ENCODE assay signal across 9 cellular contexts in the genomic region with DNA sequence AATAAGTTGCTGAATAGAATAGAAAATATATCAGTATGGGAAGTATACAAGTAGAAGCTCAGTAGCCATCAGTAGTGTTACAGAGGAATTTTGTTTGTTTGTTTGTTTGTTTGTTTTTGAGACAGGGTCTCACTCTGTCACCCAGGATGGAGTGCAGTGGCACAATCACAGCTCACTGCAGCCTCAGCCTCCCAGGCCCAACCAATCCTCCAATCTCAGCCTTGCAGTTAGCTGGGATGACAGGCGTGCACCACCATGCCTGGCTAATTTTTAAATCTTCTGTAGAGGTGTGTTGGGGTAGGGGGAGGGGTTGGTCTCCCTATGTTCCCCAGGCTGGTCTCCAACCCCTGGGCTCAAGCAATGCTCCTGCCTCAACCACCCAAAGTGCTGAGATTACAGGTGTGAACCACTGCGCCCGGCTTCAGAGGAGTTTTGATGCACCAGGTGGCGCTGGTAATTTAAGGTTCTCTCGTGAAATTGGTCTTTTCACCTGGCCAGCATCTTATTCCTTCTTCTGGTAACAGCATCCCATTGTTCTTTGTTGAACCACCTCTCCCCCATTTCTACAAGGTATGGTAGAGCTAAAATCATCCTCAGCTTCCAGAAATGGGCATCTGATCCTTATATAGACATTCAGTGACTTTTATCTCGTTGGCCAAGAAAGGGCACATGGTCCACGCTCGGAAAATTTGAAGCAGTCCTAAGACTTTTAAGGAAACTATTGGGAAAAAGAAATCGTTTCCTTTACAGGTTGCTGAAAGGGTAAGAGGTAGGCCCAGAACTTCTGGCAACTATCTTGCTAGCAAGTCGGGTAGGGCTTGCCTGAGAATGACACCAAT.
DNase-seq lines count a peak whose midpoint lies in the region; ATAC-seq and TF ChIP-seq lines count a peak whose summit lies in the region.
"Had no signal": no experiment of that assay in that cellular context is flagged by ENCODE, and none has a peak within 500 bp of the region (broad histone marks: within the 10 kb centered on the region; RNA-seq: fewer than 3 reads in every experiment).

No MANE protein-coding gene starts in this region.

- peaks cover 0 to 23% of the 10 kb centered on the region in 2 donors for H3K27me3 Mint-ChIP-seq in CD8-positive, alpha-beta memory T cell

- no peaks in the 10 kb centered on the region for H4K20me1 ChIP-seq in Karpas-422 (ENCODE audit: insufficient read depth, low read depth, low read length)
- H4K20me1 ChIP-seq in smooth muscle cell (ENCODE audit: low read depth): no peaks in the 10 kb centered on the region

- TF ChIP-seq CTCF in psoas muscle (IDR thresholded peaks at IDR 0.05): peak; percentile 48
- TF ChIP-seq CTCF in smooth muscle cell (IDR thresholded peaks at IDR 0.05; ENCODE audit: borderline replicate concordance, insufficient read depth, poor library complexity, severe bottlenecking): no peak

- no peak overlapping the region for H3K4me3 ChIP-seq in CD8-positive, alpha-beta memory T cell (ENCODE audit: low read length)
- H3K4me3 ChIP-seq in Karpas-422 (ENCODE audit: low read length) (no peak overlapping the region), psoas muscle (no peak overlapping the region), smooth muscle cell (no peak overlapping the region)
- H3K4me3 ChIP-seq: HAP-1 had no signal

- 76 to 79% (median 79%) methylated on average over 10 of the region's 10 CpGs for WGBS in psoas muscle, 3 donors
- 56% methylated on average over 10 of the region's 10 CpGs for WGBS in smooth muscle cell (ENCODE audit: low lambda C conversion rate)

- no peak overlapping the region for H3K27ac ChIP-seq in CD8-positive, alpha-beta memory T cell (ENCODE audit: low read depth, low read length)
- H3K27ac ChIP-seq in Karpas-422 (ENCODE audit: low read length) (no peak overlapping the region), psoas muscle (no peak overlapping the region), smooth muscle cell (ENCODE audit: low read depth) (no peak overlapping the region)

- peak; percentile 40 to 70 (median 46) for DNase-seq in CD8-positive, alpha-beta memory T cell
- peak; percentile 74 for DNase-seq in Karpas-422
- peak; percentile 58 for DNase-seq in activated CD4-positive, alpha-beta T cell treated with anti-CD3 and anti-CD28 coated beads, Interleukin-2, amount 50 U/mL, for 1 hour
- peak; percentile 51 for DNase-seq in effector CD4-positive, alpha-beta T cell
- DNase-seq in psoas muscle: no peak
- no peak for DNase-seq in EL
- DNase-seq in smooth muscle cell (lab: John Stamatoyannopoulos, UW; ENCODE audit: unreplicated experiment): no peak

- H3K79me2 ChIP-seq in Karpas-422 (ENCODE audit: low read length) (no peaks in the 10 kb centered on the region), smooth muscle cell (ENCODE audit: low read depth) (no peaks in the 10 kb centered on the region)

- H3K9me3 ChIP-seq in CD8-positive, alpha-beta memory T cell (ENCODE audit: low read length): no peaks in the 10 kb centered on the region
- H3K9me3 ChIP-seq in Karpas-422 (ENCODE audit: low read length) (no peaks in the 10 kb centered on the region), psoas muscle (no peaks in the 10 kb centered on the region), smooth muscle cell (replicated peaks; ENCODE audit: low read depth) (no peaks in the 10 kb centered on the region)

- H3K27me3 ChIP-seq in CD8-positive, alpha-beta memory T cell (ENCODE audit: insufficient read depth, low read length, poor library complexity, severe bottlenecking): no peaks in the 10 kb centered on the region
- no peaks in the 10 kb centered on the region for H3K27me3 ChIP-seq in Karpas-422 (ENCODE audit: low read length)
- H3K27me3 ChIP-seq in psoas muscle (ENCODE audit: insufficient read depth in 3 of 3, low read length in 2 of 3): no peaks in the 10 kb centered on the region
- H3K27me3 ChIP-seq in smooth muscle cell (ENCODE audit: low read depth): no peaks in the 10 kb centered on the region

- CTCF ChIA-PET in CD8-positive, alpha-beta memory T cell (lab: Charles Lee): interaction anchor here (0.7 to 3.8 kb wide), 14 partner anchors 10 to 283 kb away, joined by 3 to 129 read pairs (median 3); partner anchors contain the start of gene ARRDC3

- H3K4me2 ChIP-seq in Karpas-422 (ENCODE audit: low read depth, low read length, poor library complexity, severe bottlenecking) (no peak overlapping the region), smooth muscle cell (no peak overlapping the region)

- POLR2A ChIA-PET in CD8-positive, alpha-beta memory T cell (lab: Charles Lee): interaction anchor here (2.8 kb wide), 1 partner anchor 158 kb away, joined by 21 read pairs; the partner anchor contains the start of gene ARRDC3

- peaks cover 0 to 11% (median 0%) of the 10 kb centered on the region in 3 donors for H3K36me3 Mint-ChIP-seq in CD8-positive, alpha-beta memory T cell

- H3K9ac ChIP-seq in Karpas-422 (ENCODE audit: low read length): no peak overlapping the region
- no peak overlapping the region for H3K9ac ChIP-seq in smooth muscle cell (ENCODE audit: low read depth)

- ATAC-seq in GM19455 (IDR thresholded peaks at IDR 0.05; ENCODE audit: unreplicated experiment) (peak; percentile 90), psoas muscle (peak; percentile 51 to 85 (median 68))

- no peaks in the 10 kb centered on the region for H3K36me3 ChIP-seq in CD8-positive, alpha-beta memory T cell (ENCODE audit: insufficient read depth, low read length)
- no peaks in the 10 kb centered on the region for H3K36me3 ChIP-seq in Karpas-422 (ENCODE audit: insufficient read depth, low read length)
- no peaks in the 10 kb centered on the region for H3K36me3 ChIP-seq in psoas muscle (ENCODE audit: insufficient read depth in 1 of 2, low read depth in 1 of 2)
- no peaks in the 10 kb centered on the region for H3K36me3 ChIP-seq in smooth muscle cell (ENCODE audit: low read depth)
- H3K36me3 ChIP-seq: HAP-1 had no signal

- H3K4me1 ChIP-seq in CD8-positive, alpha-beta memory T cell (ENCODE audit: insufficient read depth, low read length): no peaks in the 10 kb centered on the region
- H3K4me1 ChIP-seq in Karpas-422 (ENCODE audit: low read length) (no peaks in the 10 kb centered on the region), psoas muscle (no peaks in the 10 kb centered on the region), smooth muscle cell (ENCODE audit: low read depth) (no peaks in the 10 kb centered on the region)
- H3K4me1 ChIP-seq: HAP-1 had no signal

- H3K9me2 ChIP-seq in Karpas-422 (replicated peaks; ENCODE audit: insufficient read depth, low read length): no peaks in the 10 kb centered on the region

- intact Hi-C loops in psoas muscle (cut with DNase I): loop anchor here (2.0 to 10.0 kb wide), 5 partner anchors 51 to 361 kb away; no protein-coding TSS in a partner anchor

- H3K4me3 Mint-ChIP-seq in CD8-positive, alpha-beta memory T cell: no peak overlapping the region

- peaks cover 0 to 8% (median 3%) of the 10 kb centered on the region in 5 donors for H3K9me3 Mint-ChIP-seq in CD8-positive, alpha-beta memory T cell

- no peaks in the 10 kb centered on the region for H3K4me1 Mint-ChIP-seq in CD8-positive, alpha-beta memory T cell

- H2AFZ ChIP-seq in Karpas-422 (ENCODE audit: low read length): no peak overlapping the region
- H2AFZ ChIP-seq in smooth muscle cell (ENCODE audit: low read depth): no peak overlapping the region

- peak overlapping the region in 1 of 8 donors; percentile 20 for H3K27ac Mint-ChIP-seq in CD8-positive, alpha-beta memory T cell

- no peaks in the 10 kb centered on the region for H3F3A ChIP-seq in smooth muscle cell (ENCODE audit: low read depth)

Comparison
In these comparisons a context has a peak if more than half of its experiments do, and no peak if none do; other contexts are left out.
1. DNase-seq: peak in CD8-positive, alpha-beta memory T cell (5 of 5), Karpas-422 (single experiment), activated CD4-positive, alpha-beta T cell treated with anti-CD3 and anti-CD28 coated beads, Interleukin-2, amount 50 U/mL, for 1 hour (single experiment) and effector CD4-positive, alpha-beta T cell (single experiment); none in psoas muscle (0 of 2), EL (single experiment) and smooth muscle cell (single experiment).